In the genomic region with DNA sequence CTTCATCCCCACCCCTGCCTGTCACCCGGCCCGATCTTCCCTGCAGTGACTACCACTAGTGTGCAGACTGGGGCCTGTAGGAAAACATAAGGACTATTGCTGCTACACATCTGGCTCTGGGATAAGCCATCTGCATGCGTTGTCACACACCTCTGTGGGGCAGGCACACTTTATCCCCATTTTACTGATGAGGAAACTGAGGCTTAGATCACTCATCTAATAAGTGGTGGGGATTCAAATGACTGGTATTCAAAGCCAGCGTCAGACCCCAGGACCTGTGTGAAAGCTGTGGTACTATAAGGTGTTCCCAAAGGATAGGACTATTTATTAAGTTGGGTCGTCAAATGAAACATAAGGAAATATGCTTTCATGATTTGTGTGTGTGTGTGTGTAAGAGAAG, we compare ENCODE assay signal across 18 cellular contexts. TPM values are rescaled to one million over a fixed set of nuclear protein-coding genes. Genes with fewer than 3 reads are reported as not detected.
A peak's percentile ranks its signal among the peaks of the same experiment; 100 is the strongest.
DNase-seq lines count a peak whose midpoint lies in the region; ATAC-seq, FAIRE-seq and TF ChIP-seq lines count a peak whose summit lies in the region.
"Had no signal": no experiment of that assay in that cellular context is flagged by ENCODE, and none has a peak within 500 bp of the region (broad histone marks: within the 10 kb centered on the region; RNA-seq: fewer than 3 reads in every experiment).

No MANE protein-coding gene starts in this region.

- H3K9ac ChIP-seq in HepG2 (ENCODE audit: insufficient read depth, low read depth, low read length): no peak overlapping the region

- TF ChIP-seq RAD21 in HepG2 (CRISPR knock-in tag; IDR thresholded peaks at IDR 0.05): no peak

- no peak for ATAC-seq in HepG2
- ATAC-seq in right lobe of liver: no peak
- ATAC-seq in HG02938 (IDR thresholded peaks at IDR 0.05; ENCODE audit: unreplicated experiment): no peak

- 93% methylated on average over 5 of the region's 5 CpGs for WGBS in HepG2 (ENCODE audit: low lambda C conversion rate)
- 95% methylated on average over 4 of the region's 5 CpGs for WGBS in right lobe of liver (ENCODE audit: insufficient coverage, low coverage, low lambda C conversion rate, missing lambda C conversion rate)
- 89 to 95% (median 94%) methylated on average over 5 of the region's 5 CpGs for WGBS in spleen, 5 donors

- no peaks in the 10 kb centered on the region for H3K9me3 ChIP-seq in HepG2 (ENCODE audit: low read length)
- H3K9me3 ChIP-seq in right lobe of liver: no peaks in the 10 kb centered on the region
- H3K9me3 ChIP-seq in spleen: no peaks in the 10 kb centered on the region
- H3K9me3 ChIP-seq: HAP-1 had no signal

- H3K4me3 ChIP-seq in HepG2 (replicated peaks in 1 of 3; ENCODE audit: insufficient read depth in 1 of 3, low read depth in 2 of 3, low read length in 3 of 3): no peak overlapping the region
- no peak overlapping the region for H3K4me3 ChIP-seq in right lobe of liver
- no peak overlapping the region for H3K4me3 ChIP-seq in spleen
- H3K4me3 ChIP-seq: HAP-1 had no signal

- TF ChIP-seq POLR2A in HepG2 (IDR thresholded peaks at IDR 0.05; ENCODE audit: insufficient read depth in 1 of 2, low read depth in 2 of 2, low read length in 2 of 2) (no peak), right lobe of liver (IDR thresholded peaks at IDR 0.05) (no peak), spleen (IDR thresholded peaks at IDR 0.05) (no peak)

- no peak overlapping the region for H2AFZ ChIP-seq in HepG2 (ENCODE audit: low read length)

- no TSS peak for BruUV-seq in HepG2 (replicated peaks; lab: Mats Ljungman, UMichigan)

- DNase-seq in HepG2 (ENCODE audit: low spot score) (no peak), right lobe of liver (no peak), spleen (peak; percentile 15), NCI-H2171 (lab: John Stamatoyannopoulos, UW) (no peak), cerebellar nuclear complex (lab: John Stamatoyannopoulos, UW) (no peak)
- DNase-seq: CD4-positive, alpha-beta memory T cell; DMS79 treated with DMSO at 0.1 percent for 48 hours; EL; GOT3; KBM-7 had no signal

- FAIRE-seq in HepG2 (lab: Jason Lieb, UNC): no peak
- FAIRE-seq: G401.6, GM12891, GM19239, HTR-8/SVneo had no signal

- peaks cover 8% of the 10 kb centered on the region; the same call in 1 of the 2 replicates for H4K20me1 ChIP-seq in HepG2 (ENCODE audit: insufficient read depth, low read length)

- peaks cover 72% of the 10 kb centered on the region for H3K79me2 ChIP-seq in HepG2 (ENCODE audit: insufficient read depth, low read length)

- H3K27me3 ChIP-seq in HepG2 (ENCODE audit: control insufficient read depth in 1 of 2, insufficient read depth in 2 of 2, low read length in 2 of 2) (no peaks in the 10 kb centered on the region), right lobe of liver (no peaks in the 10 kb centered on the region), layer of hippocampus (ENCODE audit: control insufficient read depth, insufficient read depth, low read length) (no peaks in the 10 kb centered on the region), spleen (replicated peaks in 1 of 7) (peaks cover 0 to 9% (median 0%) of the 10 kb centered on the region in 7 donors)

- in situ Hi-C loops in HepG2 (cut with HindIII; ENCODE audit: extremely low pct_ligation_motif_present, low pct_unique_long_range_greater_than_20kb): no loop called here

- H3K27ac ChIP-seq in HepG2 (ENCODE audit: extremely low read length, insufficient read depth, low read length): no peak overlapping the region
- no peak overlapping the region for H3K27ac ChIP-seq in right lobe of liver
- peak overlapping the region; percentile 24 for H3K27ac ChIP-seq in layer of hippocampus (ENCODE audit: low read depth, low read length)
- no peak overlapping the region for H3K27ac ChIP-seq in spleen

- H3K36me3 ChIP-seq in HepG2 (replicated peaks in 1 of 2; ENCODE audit: control insufficient read depth in 1 of 2, insufficient read depth in 2 of 2, low read length in 2 of 2) (no peaks in the 10 kb centered on the region), right lobe of liver (no peaks in the 10 kb centered on the region), spleen (no peaks in the 10 kb centered on the region)
- H3K36me3 ChIP-seq: HAP-1 had no signal

- intact Hi-C loops in HepG2 (cut with micrococcal nuclease; ENCODE audit: unreplicated experiment) (no loop called here), right lobe of liver (cut with DNase I) (loop anchor here in 1 of 2 donors (5.0 kb wide), 1 partner anchor 52 kb away; no protein-coding TSS in a partner anchor), spleen (cut with DNase I; ENCODE audit: low total_unique reads) (no loop called here)

- H3K4me1 ChIP-seq in HepG2 (ENCODE audit: insufficient read depth, low read length) (peaks cover 65% of the 10 kb centered on the region), right lobe of liver (no peaks in the 10 kb centered on the region), spleen (peaks cover 6 to 24% (median 20%) of the 10 kb centered on the region in 6 donors)

- TF ChIP-seq EP300 in HepG2 (IDR thresholded peaks at IDR 0.05; ENCODE audit: low read depth in 2 of 2, low read length in 2 of 2): no peak
- TF ChIP-seq EP300 in HepG2 (CRISPR knock-in tag; IDR thresholded peaks at IDR 0.05; ENCODE audit: borderline replicate concordance): no peak

- POLR2A ChIA-PET in HepG2 (lab: Yijun Ruan, JAX): interaction anchor here (1.3 to 1.5 kb wide), 3 partner anchors 7 to 54 kb away, joined by 5 to 7 read pairs (median 5); no protein-coding TSS in a partner anchor

- CTCF ChIA-PET in HepG2 (lab: Yijun Ruan, JAX; ENCODE audit: low intra/inter-chr PET ratio, low total read pairs): no interaction called here

- no peak overlapping the region for H3K4me2 ChIP-seq in HepG2 (ENCODE audit: low read depth, low read length)

- TF ChIP-seq CTCF in HepG2 (CRISPR knock-in tag; IDR thresholded peaks at IDR 0.05): no peak
- TF ChIP-seq CTCF in right lobe of liver (IDR thresholded peaks at IDR 0.05): no peak
- no peak for TF ChIP-seq CTCF in spleen (IDR thresholded peaks at IDR 0.05 in 8 of 11, conservative IDR thresholded peaks at IDR 0.05 in 3 of 11)

TF ChIP-seq in HepG2, 621 proteins besides CTCF, POLR2A, EP300 and RAD21:
- TF ChIP-seq CC2D1A (CRISPR knock-in tag; IDR thresholded peaks at IDR 0.05) (no peak), ZNF629 (CRISPR knock-in tag; conservative IDR thresholded peaks at IDR 0.05) (peak; percentile 76)

RNA-seq across cellular contexts. Expression of gene SMOX, which starts 15.6 kb away (rescaled TPM):
- total RNA-seq in HepG2 (2016; rRNA removed; fragmentation: Illumina TruSeq; extraction: Trizol) (15.2 and 22.7 TPM in 2 replicates), right lobe of liver (10 to 100 TPM in 1 of 6 experiments, 1 to 10 TPM in 4, under 1 TPM in 1; 0.95 to 11.7 (median 4.3) TPM), spleen (10 to 100 TPM in 2 of 7 donors, 1 to 10 TPM in 5; 5.2 to 12.9 (median 8.3) TPM)
- total RNA-seq in HepG2 (2016; cell fraction: cytosol; rRNA removed; fragmentation: Illumina TruSeq; extraction: Trizol; ENCODE audit: low read depth): 6.1 and 6.3 TPM in 2 replicates
- 15.6 and 22.2 TPM in 2 replicates for total RNA-seq in HepG2 (2016; cell fraction: insoluble cytoplasmic fraction; rRNA removed; fragmentation: Illumina TruSeq; extraction: Trizol)
- total RNA-seq in HepG2 (2016; cell fraction: membrane; rRNA removed; fragmentation: Illumina TruSeq; extraction: Trizol): 10.3 and 11.1 TPM in 2 replicates
- total RNA-seq in HepG2 (2016; cell fraction: nucleus; rRNA removed; fragmentation: Illumina TruSeq; extraction: Trizol): 12.0 and 12.7 TPM in 2 replicates
- polyA plus RNA-seq in HepG2 (2011; rRNA removed) (10.2 and 12.2 TPM in 2 replicates), spleen (1 to 10 TPM; 4.2 to 4.9 (median 4.6) TPM)
- polyA plus RNA-seq in HepG2 (2011; cell fraction: cytosol; rRNA removed): 9.3 and 16.7 TPM in 2 replicates
- 29.6 TPM in 2 replicates for polyA plus RNA-seq in HepG2 (2011; cell fraction: nucleus; rRNA removed)
- polyA plus RNA-seq in HepG2 (2012): 13.2 and 25.9 TPM in 2 replicates
- 5.0 and 6.4 TPM in 2 replicates for polyA plus RNA-seq in HepG2 (2016; cell fraction: cytosol; fragmentation: Illumina TruSeq; extraction: Trizol; ENCODE audit: low read depth)
- polyA plus RNA-seq in HepG2 (2016; cell fraction: insoluble cytoplasmic fraction; fragmentation: Illumina TruSeq; extraction: Trizol; ENCODE audit: low read depth): 19.3 and 21.5 TPM in 2 replicates
- polyA plus RNA-seq in HepG2 (2016; cell fraction: membrane; fragmentation: Illumina TruSeq; extraction: Trizol; ENCODE audit: low read depth): 10.4 and 12.4 TPM in 2 replicates
- 22.2 and 26.5 TPM in 2 replicates for polyA plus RNA-seq in HepG2 (2016; cell fraction: nucleus; fragmentation: Illumina TruSeq; extraction: Trizol; ENCODE audit: insufficient read depth, low read depth)
- polyA minus RNA-seq in HepG2 (2011; rRNA and poly(A)+ RNA removed; ENCODE audit: low replicate concordance): 17.6 and 18.8 TPM in 2 replicates
- polyA minus RNA-seq in HepG2 (2011; cell fraction: cytosol; rRNA and poly(A)+ RNA removed): 3.9 and 5.8 TPM in 2 replicates
- 8.5 and 10.0 TPM in 2 replicates for polyA minus RNA-seq in HepG2 (2011; cell fraction: nucleus; rRNA and poly(A)+ RNA removed)
- total RNA-seq: B cell had no signal
